Comparison of ENCODE assay signal across 18 cellular contexts in the genomic region with DNA sequence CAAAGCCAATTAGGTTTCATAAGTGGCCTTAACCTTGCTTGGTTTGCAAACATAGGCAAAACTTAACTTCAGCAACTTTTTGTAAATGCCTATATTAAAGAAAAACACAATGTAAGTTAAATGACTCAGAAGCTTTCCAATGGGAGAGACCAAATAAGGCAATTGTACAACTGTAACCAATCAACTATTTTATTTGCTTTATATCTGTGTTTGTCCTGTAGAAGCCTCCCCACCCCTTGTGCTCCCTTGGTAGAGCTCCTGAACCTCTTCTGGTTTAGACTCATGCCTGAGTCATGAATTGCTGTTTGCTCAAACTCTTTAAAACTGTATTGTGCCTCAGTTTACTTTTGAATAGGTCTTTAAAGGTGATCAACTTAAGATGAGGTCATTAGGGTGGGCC. TPM values are rescaled to one million over a fixed set of nuclear protein-coding genes. Genes with fewer than 3 reads are reported as not detected.
A peak's percentile ranks its signal among the peaks of the same experiment; 100 is the strongest.
DNase-seq lines count a peak whose midpoint lies in the region; ATAC-seq, FAIRE-seq and TF ChIP-seq lines count a peak whose summit lies in the region.
"Had no signal": no experiment of that assay in that cellular context is flagged by ENCODE, and none has a peak within 500 bp of the region (broad histone marks: within the 10 kb centered on the region; RNA-seq: fewer than 3 reads in every experiment).

No MANE protein-coding gene starts in this region.

- intact Hi-C loops in natural killer cell (cut with micrococcal nuclease): loop anchor here (1.0 kb wide), 1 partner anchor 38 kb away; the partner anchor contains the start of gene AMACR

- H3K9ac ChIP-seq in fibroblast of lung (ENCODE audit: insufficient read depth, low read length) (no peak overlapping the region), SK-N-SH (no peak overlapping the region)
- H3K9ac ChIP-seq: BLaER1 had no signal

- H3K36me3 Mint-ChIP-seq in CD8-positive, alpha-beta memory T cell: peaks cover 15 to 18% (median 17%) of the 10 kb centered on the region in 3 donors
- H3K36me3 Mint-ChIP-seq in natural killer cell: peaks cover 6% of the 10 kb centered on the region

- H3K4me3 Mint-ChIP-seq in CD8-positive, alpha-beta memory T cell: peak overlapping the region in 1 of 7 donors; percentile 16
- peak overlapping the region; percentile 70 for H3K4me3 Mint-ChIP-seq in natural killer cell
- H3K4me3 Mint-ChIP-seq: activated CD8-positive, alpha-beta T cell treated with anti-CD3 and anti-CD28 coated beads, Interleukin-2, amount 10 ng/mL, durations not matched to agents 7 days and 5 days; H9; naive B cell had no signal

- H3K36me3 ChIP-seq in CD8-positive, alpha-beta memory T cell (ENCODE audit: insufficient read depth, low read length): no peaks in the 10 kb centered on the region
- H3K36me3 ChIP-seq in fibroblast of lung (ENCODE audit: control insufficient read depth, insufficient read depth, low read length): no peaks in the 10 kb centered on the region
- H3K36me3 ChIP-seq in SK-N-SH (replicated peaks in 1 of 2; ENCODE audit: control insufficient read depth in 1 of 2, insufficient read depth in 2 of 2, low read length in 1 of 2): peaks cover 5 to 6% of the 10 kb centered on the region in 2 experiments
- H3K36me3 ChIP-seq: adrenal gland, colonic mucosa had no signal

- H3K79me2 ChIP-seq in fibroblast of lung (ENCODE audit: control insufficient read depth, insufficient read depth, low read length) (no peaks in the 10 kb centered on the region), SK-N-SH (ENCODE audit: insufficient read depth) (no peaks in the 10 kb centered on the region)

- no peak overlapping the region for H3K4me3 ChIP-seq in CD8-positive, alpha-beta memory T cell (ENCODE audit: low read length)
- no peak overlapping the region for H3K4me3 ChIP-seq in fibroblast of lung (replicated peaks in 1 of 4; ENCODE audit: control extremely low read depth in 1 of 4, insufficient read depth in 1 of 4, low read depth in 3 of 4, low read length in 4 of 4)
- no peak overlapping the region for H3K4me3 ChIP-seq in SK-N-SH (ENCODE audit: low read depth in 2 of 2, low read length in 1 of 2)
- H3K4me3 ChIP-seq: adrenal gland, BLaER1, colonic mucosa had no signal

- H3K27ac Mint-ChIP-seq in CD8-positive, alpha-beta memory T cell: peak overlapping the region in 5 of 8 donors; percentile 5 to 78 (median 55)
- H3K27ac Mint-ChIP-seq in natural killer cell: peak overlapping the region; percentile 89 to 93
- H3K27ac Mint-ChIP-seq: activated CD8-positive, alpha-beta T cell treated with anti-CD3 and anti-CD28 coated beads, Interleukin-2, amount 10 ng/mL, durations not matched to agents 7 days and 5 days; H9 had no signal

- no peak overlapping the region for H3K27ac ChIP-seq in CD8-positive, alpha-beta memory T cell (ENCODE audit: low read depth, low read length)
- no peak overlapping the region for H3K27ac ChIP-seq in fibroblast of lung (ENCODE audit: insufficient read depth, low read length)
- no peak overlapping the region for H3K27ac ChIP-seq in SK-N-SH (ENCODE audit: low read depth in 2 of 2, low read length in 1 of 2)
- H3K27ac ChIP-seq: adrenal gland, BLaER1, colonic mucosa had no signal

- H3F3A ChIP-seq in SK-N-SH (replicated peaks; ENCODE audit: insufficient read depth): no peaks in the 10 kb centered on the region

- TF ChIP-seq EP300 in SK-N-SH (IDR thresholded peaks at IDR 0.05; ENCODE audit: borderline replicate concordance in 1 of 2, low read depth in 1 of 2, low read length in 1 of 2): no peak

- H3K27me3 ChIP-seq in CD8-positive, alpha-beta memory T cell (ENCODE audit: insufficient read depth, low read length, poor library complexity, severe bottlenecking): no peaks in the 10 kb centered on the region
- H3K27me3 ChIP-seq in fibroblast of lung (ENCODE audit: control insufficient read depth, insufficient read depth, low read length): no peaks in the 10 kb centered on the region
- H3K27me3 ChIP-seq in SK-N-SH (ENCODE audit: insufficient read depth): no peaks in the 10 kb centered on the region
- H3K27me3 ChIP-seq: adrenal gland, BLaER1, colonic mucosa had no signal

- CTCF ChIA-PET in CD8-positive, alpha-beta memory T cell (lab: Charles Lee): no interaction called here
- CTCF ChIA-PET in SK-N-SH (lab: Yijun Ruan, JAX): no interaction called here

- POLR2A ChIA-PET in CD8-positive, alpha-beta memory T cell (lab: Charles Lee): no interaction called here
- POLR2A ChIA-PET in SK-N-SH (lab: Yijun Ruan, JAX): interaction anchor here (0.6 kb wide), 1 partner anchor 62 kb away, joined by 3 read pairs; no protein-coding TSS in a partner anchor

- ATAC-seq in natural killer cell: no peak
- ATAC-seq: activated CD8-positive, alpha-beta T cell treated with anti-CD3 and anti-CD28 coated beads, Interleukin-2, amount 10 ng/mL, durations not matched to agents 7 days and 5 days; Panc1 had no signal

- TF ChIP-seq CTCF in fibroblast of lung (conservative IDR thresholded peaks at IDR 0.05 in 1 of 2, IDR thresholded peaks at IDR 0.05 in 1 of 2; ENCODE audit: low read depth in 1 of 2, low read length in 2 of 2): no peak
- TF ChIP-seq CTCF in natural killer cell (IDR thresholded peaks at IDR 0.05): no peak
- no peak for TF ChIP-seq CTCF in SK-N-SH (IDR thresholded peaks at IDR 0.05)

- peaks cover 0 to 2% of the 10 kb centered on the region in 2 donors for H3K27me3 Mint-ChIP-seq in CD8-positive, alpha-beta memory T cell
- no peaks in the 10 kb centered on the region for H3K27me3 Mint-ChIP-seq in natural killer cell (ENCODE audit: low read depth in 2 of 2)
- H3K27me3 Mint-ChIP-seq: naive B cell had no signal

- no peaks in the 10 kb centered on the region for H3K9me3 Mint-ChIP-seq in CD8-positive, alpha-beta memory T cell
- H3K9me3 Mint-ChIP-seq in natural killer cell: no peaks in the 10 kb centered on the region
- H3K9me3 Mint-ChIP-seq: H9 had no signal

- no peak for TF ChIP-seq RAD21 in SK-N-SH (IDR thresholded peaks at IDR 0.05; ENCODE audit: low read length)

- no peaks in the 10 kb centered on the region for H3K9me3 ChIP-seq in CD8-positive, alpha-beta memory T cell (ENCODE audit: low read length)
- H3K9me3 ChIP-seq in fibroblast of lung (ENCODE audit: control insufficient read depth, insufficient read depth, low read depth, low read length): no peaks in the 10 kb centered on the region
- no peaks in the 10 kb centered on the region for H3K9me3 ChIP-seq in SK-N-SH
- H3K9me3 ChIP-seq: adrenal gland, BLaER1, colonic mucosa had no signal

- H3K4me1 ChIP-seq in CD8-positive, alpha-beta memory T cell (ENCODE audit: insufficient read depth, low read length): peaks cover 9% of the 10 kb centered on the region
- H3K4me1 ChIP-seq in fibroblast of lung (ENCODE audit: control insufficient read depth, extremely low read depth, insufficient read depth, low read length): no peaks in the 10 kb centered on the region
- H3K4me1 ChIP-seq in SK-N-SH (ENCODE audit: control insufficient read depth in 1 of 2, insufficient read depth in 2 of 2, low read depth in 1 of 2, low read length in 1 of 2): no peaks in the 10 kb centered on the region
- H3K4me1 ChIP-seq: colonic mucosa had no signal

- H2AFZ ChIP-seq in fibroblast of lung (ENCODE audit: low read length): no peak overlapping the region
- no peak overlapping the region for H2AFZ ChIP-seq in SK-N-SH (ENCODE audit: low read depth)

- H4K20me1 ChIP-seq in fibroblast of lung (ENCODE audit: control insufficient read depth, extremely low read depth, insufficient read depth, low read length): no peaks in the 10 kb centered on the region
- no peaks in the 10 kb centered on the region for H4K20me1 ChIP-seq in SK-N-SH (ENCODE audit: insufficient read depth)
- H4K20me1 ChIP-seq: BLaER1 had no signal

- DNase-seq in CD8-positive, alpha-beta memory T cell: no peak
- DNase-seq in RCC 7860 (ENCODE audit: low spot score) (peak; percentile 38), fibroblast of lung (ENCODE audit: low read depth in 2 of 2) (peak; percentile 66 to 73), natural killer cell (no peak), OCI-M2 (lab: John Stamatoyannopoulos, UW; ENCODE audit: unreplicated experiment) (no peak), SK-N-SH (no peak), DMS153 (lab: John Stamatoyannopoulos, UW) (no peak), mucosa of gallbladder (ENCODE audit: low spot score) (no peak)
- DNase-seq: activated CD8-positive, alpha-beta T cell treated with anti-CD3 and anti-CD28 coated beads, Interleukin-2, amount 10 ng/mL, durations not matched to agents 7 days and 5 days; adrenal gland; colonic mucosa; DND-41; H9; naive B cell; NCI-H2081; NCI-H69 had no signal

- H3K9me2 ChIP-seq in SK-N-SH: no peaks in the 10 kb centered on the region

- H3K4me2 ChIP-seq in fibroblast of lung (ENCODE audit: extremely low read depth, insufficient read depth, low read length): peak overlapping the region; percentile 23
- no peak overlapping the region for H3K4me2 ChIP-seq in SK-N-SH
- H3K4me2 ChIP-seq: BLaER1 had no signal

- FAIRE-seq in RCC 7860 (lab: Jason Lieb, UNC): no peak

- H3K4me1 Mint-ChIP-seq in CD8-positive, alpha-beta memory T cell: peaks cover 0 to 32% (median 22%) of the 10 kb centered on the region in 3 donors
- peaks cover 69 to 85% of the 10 kb centered on the region in 2 donors for H3K4me1 Mint-ChIP-seq in natural killer cell

TF ChIP-seq in SK-N-SH, 30 proteins besides CTCF, POLR2A, EP300 and RAD21 (continues in another document):
- TF ChIP-seq MXI1 (IDR thresholded peaks at IDR 0.05; ENCODE audit: low read depth, low read length): no peak
- TF ChIP-seq NFIC (IDR thresholded peaks at IDR 0.05; ENCODE audit: borderline replicate concordance): no peak
- TF ChIP-seq FOXJ3 (CRISPR knock-in tag; IDR thresholded peaks at IDR 0.05): no peak
- TF ChIP-seq JUND (IDR thresholded peaks at IDR 0.05): no peak

RNA-seq across cellular contexts. Expression of gene C1QTNF3, which starts 3.0 kb away (rescaled TPM):
- total RNA-seq in CD8-positive, alpha-beta memory T cell: 1 to 10 TPM; 1.4 TPM
- 0.39 TPM for polyA plus RNA-seq in CD8-positive, alpha-beta memory T cell
- total RNA-seq in fibroblast of lung (1.0 and 1.2 TPM in 2 replicates), natural killer cell (10 to 100 TPM; 10.5 to 11.4 (median 11.3) TPM), mucosa of gallbladder (7.0 TPM)
- polyA plus RNA-seq in fibroblast of lung (0.42 and 0.68 TPM in 2 replicates), SK-N-SH (2012; rRNA removed) (1.5 and 1.6 TPM in 2 replicates)
- polyA plus RNA-seq in fibroblast of lung (2012): 0.51 and 0.56 TPM in 2 replicates
- polyA minus RNA-seq in fibroblast of lung (ENCODE audit: low replicate concordance): not detected in 2 replicates
- 0.83 and 0.95 TPM in 2 replicates for polyA plus RNA-seq in SK-N-SH (2012; cell fraction: cytosol; rRNA removed)
- polyA plus RNA-seq in SK-N-SH (2012; cell fraction: nucleus; rRNA removed): 7.5 and 10.7 TPM in 2 replicates

RNA-seq across cellular contexts. Expression of gene AMACR, which starts 38.1 kb away (rescaled TPM):
- total RNA-seq in CD8-positive, alpha-beta memory T cell: 10 to 100 TPM; 11.3 to 12.8 TPM
- polyA plus RNA-seq in CD8-positive, alpha-beta memory T cell: 7.1 TPM
- 6.2 and 7.6 TPM in 2 replicates for total RNA-seq in fibroblast of lung
- polyA plus RNA-seq in fibroblast of lung: 13.4 and 14.2 TPM in 2 replicates
- 8.5 and 9.1 TPM in 2 replicates for polyA plus RNA-seq in fibroblast of lung (2012)
- polyA minus RNA-seq in fibroblast of lung (ENCODE audit: low replicate concordance): 0.43 and 0.56 TPM in 2 replicates
- total RNA-seq in natural killer cell: 1 to 10 TPM; 2.7 to 3.8 (median 2.9) TPM
- polyA plus RNA-seq in SK-N-SH (2012; rRNA removed): 11.8 and 14.0 TPM in 2 replicates
- polyA plus RNA-seq in SK-N-SH (2012; cell fraction: cytosol; rRNA removed): 13.0 and 14.4 TPM in 2 replicates
- polyA plus RNA-seq in SK-N-SH (2012; cell fraction: nucleus; rRNA removed): 6.7 and 9.7 TPM in 2 replicates
- 129 TPM for total RNA-seq in mucosa of gallbladder

Comparison
In these comparisons a context has a peak if more than half of its experiments do, and no peak if none do; other contexts are left out.
1. DNase-seq: peak in RCC 7860 (single experiment) and fibroblast of lung (2 of 2); none in CD8-positive, alpha-beta memory T cell (0 of 5), natural killer cell (single experiment), OCI-M2 (single experiment), SK-N-SH (single experiment), DMS153 (single experiment) and mucosa of gallbladder (single experiment).